In the genomic region with DNA sequence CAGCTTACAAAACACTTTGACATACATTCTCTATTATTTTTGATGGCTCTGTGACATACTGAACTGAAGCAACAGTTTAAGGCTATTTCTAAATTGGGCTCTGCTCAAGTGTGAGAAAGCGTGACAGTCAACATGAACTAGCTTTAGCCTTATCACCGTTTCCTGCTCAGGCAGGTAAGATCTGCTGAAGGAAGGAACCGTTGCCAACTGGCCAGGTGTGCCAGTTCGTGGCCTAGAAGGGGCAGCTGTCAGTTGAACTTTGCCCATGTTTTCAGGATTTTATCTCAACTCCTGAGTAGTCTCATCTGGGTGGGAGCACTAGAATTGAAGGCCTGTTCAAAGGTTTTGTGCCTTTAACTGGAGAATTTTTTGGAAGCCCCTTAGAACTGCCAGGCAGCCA, we compare ENCODE assay signal across 1 cellular context.
TF ChIP-seq lines count a peak whose summit lies in the region.

No MANE protein-coding gene starts in this region.

TF ChIP-seq in SK-N-SH treated with all-trans-retinoic acid at 6 μM for 48 hours, 23 proteins besides CTCF, POLR2A, EP300 and RAD21 (continued from another document):
- TF ChIP-seq, protein P1, sequence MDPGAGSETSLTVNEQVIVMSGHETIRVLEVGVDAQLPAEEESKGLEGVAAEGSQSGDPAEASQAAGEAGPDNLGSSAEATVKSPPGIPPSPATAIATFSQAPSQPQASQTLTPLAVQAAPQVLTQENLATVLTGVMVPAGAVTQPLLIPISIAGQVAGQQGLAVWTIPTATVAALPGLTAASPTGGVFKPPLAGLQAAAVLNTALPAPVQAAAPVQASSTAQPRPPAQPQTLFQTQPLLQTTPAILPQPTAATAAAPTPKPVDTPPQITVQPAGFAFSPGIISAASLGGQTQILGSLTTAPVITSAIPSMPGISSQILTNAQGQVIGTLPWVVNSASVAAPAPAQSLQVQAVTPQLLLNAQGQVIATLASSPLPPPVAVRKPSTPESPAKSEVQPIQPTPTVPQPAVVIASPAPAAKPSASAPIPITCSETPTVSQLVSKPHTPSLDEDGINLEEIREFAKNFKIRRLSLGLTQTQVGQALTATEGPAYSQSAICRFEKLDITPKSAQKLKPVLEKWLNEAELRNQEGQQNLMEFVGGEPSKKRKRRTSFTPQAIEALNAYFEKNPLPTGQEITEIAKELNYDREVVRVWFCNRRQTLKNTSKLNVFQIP (CRISPR knock-in tag; IDR thresholded peaks at IDR 0.05; ENCODE audit: borderline replicate concordance, low read depth) = no peak
- TF ChIP-seq ZFP3 (CRISPR knock-in tag; IDR thresholded peaks at IDR 0.05) (no peak), SNAI2 (CRISPR knock-in tag; IDR thresholded peaks at IDR 0.05) (no peak)
- TF ChIP-seq, protein P2, sequence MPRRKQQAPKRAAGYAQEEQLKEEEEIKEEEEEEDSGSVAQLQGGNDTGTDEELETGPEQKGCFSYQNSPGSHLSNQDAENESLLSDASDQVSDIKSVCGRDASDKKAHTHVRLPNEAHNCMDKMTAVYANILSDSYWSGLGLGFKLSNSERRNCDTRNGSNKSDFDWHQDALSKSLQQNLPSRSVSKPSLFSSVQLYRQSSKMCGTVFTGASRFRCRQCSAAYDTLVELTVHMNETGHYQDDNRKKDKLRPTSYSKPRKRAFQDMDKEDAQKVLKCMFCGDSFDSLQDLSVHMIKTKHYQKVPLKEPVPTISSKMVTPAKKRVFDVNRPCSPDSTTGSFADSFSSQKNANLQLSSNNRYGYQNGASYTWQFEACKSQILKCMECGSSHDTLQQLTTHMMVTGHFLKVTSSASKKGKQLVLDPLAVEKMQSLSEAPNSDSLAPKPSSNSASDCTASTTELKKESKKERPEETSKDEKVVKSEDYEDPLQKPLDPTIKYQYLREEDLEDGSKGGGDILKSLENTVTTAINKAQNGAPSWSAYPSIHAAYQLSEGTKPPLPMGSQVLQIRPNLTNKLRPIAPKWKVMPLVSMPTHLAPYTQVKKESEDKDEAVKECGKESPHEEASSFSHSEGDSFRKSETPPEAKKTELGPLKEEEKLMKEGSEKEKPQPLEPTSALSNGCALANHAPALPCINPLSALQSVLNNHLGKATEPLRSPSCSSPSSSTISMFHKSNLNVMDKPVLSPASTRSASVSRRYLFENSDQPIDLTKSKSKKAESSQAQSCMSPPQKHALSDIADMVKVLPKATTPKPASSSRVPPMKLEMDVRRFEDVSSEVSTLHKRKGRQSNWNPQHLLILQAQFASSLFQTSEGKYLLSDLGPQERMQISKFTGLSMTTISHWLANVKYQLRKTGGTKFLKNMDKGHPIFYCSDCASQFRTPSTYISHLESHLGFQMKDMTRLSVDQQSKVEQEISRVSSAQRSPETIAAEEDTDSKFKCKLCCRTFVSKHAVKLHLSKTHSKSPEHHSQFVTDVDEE (CRISPR knock-in tag; IDR thresholded peaks at IDR 0.05) = no peak
